Comparison of ENCODE assay signal across 1 cellular context in genomic region chr2:158498043-158498748, GRCh38.
TF ChIP-seq lines count a peak whose summit lies in the region.

No MANE protein-coding gene starts in this region.

TF ChIP-seq in HepG2, 621 proteins besides CTCF, POLR2A, EP300 and RAD21:
- TF ChIP-seq RBM22 (optimal IDR thresholded peaks at IDR 0.05; ENCODE audit: low read length): peak; percentile 48
- TF ChIP-seq ZNF121 (CRISPR knock-in tag; IDR thresholded peaks at IDR 0.05): peak; percentile 88
- no peak for TF ChIP-seq ZNF619 (CRISPR knock-in tag; IDR thresholded peaks at IDR 0.05)
